9 cellular contexts compared by ENCODE assay signal in genomic region chr4:103046416-103047290, GRCh38. TPM values are rescaled to one million over a fixed set of nuclear protein-coding genes. Genes with fewer than 3 reads are reported as not detected.
DNase-seq lines count a peak whose midpoint lies in the region; ATAC-seq and TF ChIP-seq lines count a peak whose summit lies in the region.
"Had no signal": no experiment of that assay in that cellular context is flagged by ENCODE, and none has a peak within 500 bp of the region (broad histone marks: within the 10 kb centered on the region; RNA-seq: fewer than 3 reads in every experiment).

No MANE protein-coding gene starts in this region.

- peak; percentile 1 for DNase-seq in NCI-H1105 treated with DMSO at 0.1 percent for 48 hours (lab: John Stamatoyannopoulos, UW)
- no peak for DNase-seq in NCI-H1105 (lab: John Stamatoyannopoulos, UW)
- DNase-seq in SKM-1 (lab: John Stamatoyannopoulos, UW; ENCODE audit: unreplicated experiment), result peak; percentile 27
- DNase-seq in breast epithelium (ENCODE audit: low spot score in 2 of 2), result no peak
- DNase-seq in left colon, result peak in 1 of 2 donors; percentile 16
- peak; percentile 16 for DNase-seq in stimulated activated naive CD8-positive, alpha-beta T cell treated with anti-CD3 and anti-CD28 coated beads, Interleukin-15, Interleukin-2, amounts not matched to agents 100 U/mL and 50 U/mL, for 24 hours

- no peak for TF ChIP-seq POLR2A in breast epithelium (IDR thresholded peaks at IDR 0.05)

- peak in 2 of 3 donors; percentile 29 to 47 for TF ChIP-seq CTCF in breast epithelium (IDR thresholded peaks at IDR 0.05)

- no peaks in the 10 kb centered on the region for H3K4me1 ChIP-seq in breast epithelium
- H3K4me1 ChIP-seq: BLaER1 treated with 17β-estradiol and CSF1 and Interleukin-3, amounts not matched to agents 10 nM and 100 nM had no signal

- no peaks in the 10 kb centered on the region for H3K27me3 ChIP-seq in breast epithelium
- H3K27me3 ChIP-seq: BLaER1 treated with 17β-estradiol and CSF1 and Interleukin-3, amounts not matched to agents 10 nM and 100 nM had no signal

- intact Hi-C loops in breast epithelium (cut with DNase I; ENCODE audit: low total_unique reads), result no loop called here
- intact Hi-C loops in left colon (cut with DNase I, micrococcal nuclease), result loop anchor here in 1 of 2 donors (10.0 kb wide), 1 partner anchor 48 kb away; the partner anchor contains the start of gene BDH2

- no peak overlapping the region for H3K27ac ChIP-seq in breast epithelium
- H3K27ac ChIP-seq: BLaER1 treated with 17β-estradiol and CSF1 and Interleukin-3, amounts not matched to agents 10 nM and 100 nM had no signal

- no peak overlapping the region for H3K4me3 ChIP-seq in breast epithelium
- H3K4me3 ChIP-seq: BLaER1 treated with 17β-estradiol and CSF1 and Interleukin-3, amounts not matched to agents 10 nM and 100 nM had no signal

- H3K36me3 ChIP-seq in breast epithelium, result no peaks in the 10 kb centered on the region

- no peaks in the 10 kb centered on the region for H3K9me3 ChIP-seq in breast epithelium

- ATAC-seq in GM21367 (IDR thresholded peaks at IDR 0.05; ENCODE audit: unreplicated experiment) (peak; percentile 93), HG03521 (IDR thresholded peaks at IDR 0.05; ENCODE audit: unreplicated experiment) (peak; percentile 85), left colon (peak; percentile 80)
- ATAC-seq in stimulated activated naive CD8-positive, alpha-beta T cell treated with anti-CD3 and anti-CD28 coated beads, Interleukin-15, Interleukin-2, amounts not matched to agents 100 U/mL and 50 U/mL, for 24 hours, result peak; percentile 84

RNA-seq across cellular contexts. Expression of gene SLC9B1, which starts 27.1 kb away (rescaled TPM):
- 1 to 10 TPM in 2 of 3 donors, under 1 TPM in 1; 0.44 to 1.6 (median 1.3) TPM for total RNA-seq in breast epithelium
- under 1 TPM; 0.39 to 0.46 TPM for total RNA-seq in left colon

RNA-seq across cellular contexts. Expression of gene SLC9B2, which starts 29.9 kb away (rescaled TPM):
- 10 to 100 TPM; 14.9 to 17.0 (median 15.1) TPM for total RNA-seq in breast epithelium
- 1 to 10 TPM; 1.2 to 3.1 TPM for total RNA-seq in left colon

RNA-seq across cellular contexts. Expression of gene BDH2, which starts 53.0 kb away (rescaled TPM):
- total RNA-seq in breast epithelium (10 to 100 TPM; 65.2 to 97.3 (median 78.1) TPM), left colon (10 to 100 TPM; 28.6 to 35.4 TPM)

Comparison
In these comparisons a context has a peak if more than half of its experiments do, and no peak if none do; other contexts are left out.
1. DNase-seq: peak in NCI-H1105 treated with DMSO at 0.1 percent for 48 hours (single experiment), SKM-1 (single experiment) and stimulated activated naive CD8-positive, alpha-beta T cell treated with anti-CD3 and anti-CD28 coated beads, Interleukin-15, Interleukin-2, amounts not matched to agents 100 U/mL and 50 U/mL, for 24 hours (single experiment); none in NCI-H1105 (single experiment) and breast epithelium (0 of 2).
2. Peak in every context shown above with its lines, with median percentiles within 50 percentile points of each other: ATAC-seq.